In genomic region chr3:46927718-46928073, GRCh38 we compare ENCODE assay signal across 11 cellular contexts. TPM values are rescaled to one million over a fixed set of nuclear protein-coding genes. Genes with fewer than 3 reads are reported as not detected.
DNase-seq lines count a peak whose midpoint lies in the region; ATAC-seq, FAIRE-seq and TF ChIP-seq lines count a peak whose summit lies in the region.
"Had no signal": no experiment of that assay in that cellular context is flagged by ENCODE, and none has a peak within 500 bp of the region (broad histone marks: within the 10 kb centered on the region; RNA-seq: fewer than 3 reads in every experiment).

No MANE protein-coding gene starts in this region.

- H3K4me2 ChIP-seq in BLaER1 treated with 17β-estradiol and CSF1 and Interleukin-3, amounts not matched to agents 10 nM and 100 nM, result peak overlapping the region; percentile 87 to 99 (median 97)
- peak overlapping the region; percentile 96 for H3K4me2 ChIP-seq in GM12878 (ENCODE audit: control insufficient read depth, insufficient read depth)

- no peak for TF ChIP-seq EP300 in GM12878 (IDR thresholded peaks at IDR 0.05; ENCODE audit: borderline replicate concordance in 1 of 2, control insufficient read depth in 1 of 2, low read depth in 2 of 2, low read length in 2 of 2)

- DNase-seq in GM12878 (ENCODE audit: low read depth, low spot score) (no peak), D721Med (ENCODE audit: insufficient read length, low spot score) (no peak), cerebellum (ENCODE audit: low spot score) (no peak)
- DNase-seq in natural killer cell treated with Interleukin-12 subunit alpha and Interleukin-12 subunit beta and Interleukin-15 and Interleukin-18, amount 100 ng/mL, for 72 hours (ENCODE audit: low spot score), result no peak
- DNase-seq in activated T-cell treated with anti-CD3 and anti-CD28 coated beads, Interleukin-2, amount 50 U/mL, for 48 hours, result no peak
- DNase-seq in activated CD4-positive, alpha-beta T cell treated with anti-CD3 and anti-CD28 coated beads for 1 hour, result no peak
- DNase-seq: NCI-H2107, nucleus accumbens had no signal

- peaks cover 96 to 100% (median 98%) of the 10 kb centered on the region in 10 experiments for H3K4me1 ChIP-seq in BLaER1 treated with 17β-estradiol and CSF1 and Interleukin-3, amounts not matched to agents 10 nM and 100 nM
- H3K4me1 ChIP-seq in GM12878 (ENCODE audit: control insufficient read depth, insufficient read depth, low read length), result peaks cover 73% of the 10 kb centered on the region

- CTCF ChIA-PET in GM12878 (lab: Yijun Ruan, JAX), result interaction anchor here (0.8 to 4.1 kb wide), 9 partner anchors 18 to 71 kb away, joined by 3 to 14 read pairs (median 5); no protein-coding TSS in a partner anchor

- no peak for TF ChIP-seq POLR2A in GM12878 (IDR thresholded peaks at IDR 0.05; ENCODE audit: low read depth, low read length)

- peaks cover 12% of the 10 kb centered on the region for H3K36me3 Mint-ChIP-seq in natural killer cell treated with Interleukin-12 subunit alpha and Interleukin-12 subunit beta and Interleukin-15 and Interleukin-18, amount 100 ng/mL, for 72 hours

- peaks cover 52% of the 10 kb centered on the region for H3K79me2 ChIP-seq in GM12878 (ENCODE audit: control insufficient read depth, insufficient read depth, low read length)

- ATAC-seq in GM21528 (IDR thresholded peaks at IDR 0.05; ENCODE audit: low FRiP score, unreplicated experiment) (peak; percentile 3), GM12878 (peak; percentile 9)
- no peak for ATAC-seq in natural killer cell treated with Interleukin-12 subunit alpha and Interleukin-12 subunit beta and Interleukin-15 and Interleukin-18, amount 100 ng/mL, for 72 hours

- H2AFZ ChIP-seq in GM12878 (ENCODE audit: control insufficient read depth, low read depth, low read length), result no peak overlapping the region

- no peak for FAIRE-seq in GM12878 (lab: Jason Lieb, UNC)
- FAIRE-seq in D721Med (lab: Jason Lieb, UNC), result no peak

- TSS peak; percentile 76 for BruUV-seq in GM12878 (replicated peaks; lab: Mats Ljungman, UMichigan)

- TF ChIP-seq RAD21 in GM12878 (IDR thresholded peaks at IDR 0.05; ENCODE audit: insufficient read depth, low read depth, low read length), result no peak

- peaks cover 4% of the 10 kb centered on the region for H3K9me3 Mint-ChIP-seq in natural killer cell treated with Interleukin-12 subunit alpha and Interleukin-12 subunit beta and Interleukin-15 and Interleukin-18, amount 100 ng/mL, for 72 hours

- SMC1A ChIA-PET in GM12878 (lab: Charles Lee; ENCODE audit: uncharacterized antibody, unreplicated experiment), result interaction anchor here (0.7 to 17.5 kb wide), 14 partner anchors 8 to 185 kb away, joined by 3 to 298 read pairs (median 6); partner anchors contain the start of genes CCDC12 and NBEAL2

- H3K27ac ChIP-seq in BLaER1 treated with 17β-estradiol and CSF1 and Interleukin-3, amounts not matched to agents 10 nM and 100 nM, result peak overlapping the region; percentile 19 to 96 (median 89); a peak in 21 of 22 replicates
- peak overlapping the region; percentile 94 for H3K27ac ChIP-seq in GM12878 (ENCODE audit: control insufficient read depth, insufficient read depth)

- in situ Hi-C loops in GM12878 (cut with MboI), result no loop called here

- no peaks in the 10 kb centered on the region for H3K27me3 ChIP-seq in BLaER1 treated with 17β-estradiol and CSF1 and Interleukin-3, amounts not matched to agents 10 nM and 100 nM
- no peaks in the 10 kb centered on the region for H3K27me3 ChIP-seq in GM12878 (replicated peaks in 1 of 2; ENCODE audit: control insufficient read depth in 2 of 2, insufficient read depth in 2 of 2, low read length in 1 of 2)

- H4K20me1 ChIP-seq in BLaER1 treated with 17β-estradiol and CSF1 and Interleukin-3, amounts not matched to agents 10 nM and 100 nM, result peaks cover 28 to 98% (median 81%) of the 10 kb centered on the region in 11 experiments
- no peaks in the 10 kb centered on the region for H4K20me1 ChIP-seq in GM12878 (ENCODE audit: control insufficient read depth, insufficient read depth)

- RAD21 ChIA-PET in GM12878 (lab: Charles Lee; ENCODE audit: unreplicated experiment), result interaction anchor here (1.1 to 4.2 kb wide), 16 partner anchors 12 to 419 kb away, joined by 3 to 38 read pairs (median 6); partner anchors contain the start of genes CCDC12 and NBEAL2

- 5% methylated on average over 6 of the region's 6 CpGs for WGBS in GM12878 (ENCODE audit: insufficient coverage, insufficient replicate concordance, low lambda C conversion rate, missing lambda C conversion rate)

- no peak overlapping the region for H3K4me3 Mint-ChIP-seq in natural killer cell treated with Interleukin-12 subunit alpha and Interleukin-12 subunit beta and Interleukin-15 and Interleukin-18, amount 100 ng/mL, for 72 hours

- TF ChIP-seq CTCF in GM12878 (IDR thresholded peaks at IDR 0.05 in 2 of 3, conservative IDR thresholded peaks at IDR 0.05 in 1 of 3; ENCODE audit: control insufficient read depth in 2 of 3, extremely low read depth in 1 of 3, insufficient read depth in 1 of 3, low read depth in 3 of 3, low read length in 3 of 3) (no peak), D721Med (IDR thresholded peaks at IDR 0.05; ENCODE audit: insufficient read depth, missing control alignments) (no peak)

- H3K27ac Mint-ChIP-seq in natural killer cell treated with Interleukin-12 subunit alpha and Interleukin-12 subunit beta and Interleukin-15 and Interleukin-18, amount 100 ng/mL, for 72 hours, result peak overlapping the region; percentile 64 to 77

- peaks cover 40 to 77% (median 70%) of the 10 kb centered on the region in 11 experiments for H3K36me3 ChIP-seq in BLaER1 treated with 17β-estradiol and CSF1 and Interleukin-3, amounts not matched to agents 10 nM and 100 nM
- H3K36me3 ChIP-seq in GM12878 (ENCODE audit: control insufficient read depth in 2 of 2, insufficient read depth in 2 of 2, low read length in 1 of 2), result peaks cover 18 to 46% of the 10 kb centered on the region in 2 experiments

- POLR2A ChIA-PET in GM12878 (lab: Charles Lee), result interaction anchor here (0.9 to 12.6 kb wide), 8 partner anchors 16 to 54 kb away, joined by 3 to 163 read pairs (median 8); partner anchors contain the start of genes CCDC12 and NBEAL2

- H3K9me3 ChIP-seq in BLaER1 treated with 17β-estradiol and CSF1 and Interleukin-3, amounts not matched to agents 10 nM and 100 nM (replicated peaks in 1 of 11), result peaks cover 15 to 39% (median 33%) of the 10 kb centered on the region in 11 experiments
- peaks cover 14% of the 10 kb centered on the region for H3K9me3 ChIP-seq in GM12878 (replicated peaks; ENCODE audit: control insufficient read depth, insufficient read depth, low read length)

- peak overlapping the region; percentile 44 to 86 (median 79) for H3K9ac ChIP-seq in BLaER1 treated with 17β-estradiol and CSF1 and Interleukin-3, amounts not matched to agents 10 nM and 100 nM
- peak overlapping the region; percentile 57 for H3K9ac ChIP-seq in GM12878 (ENCODE audit: control insufficient read depth, insufficient read depth, low read length)

- intact Hi-C loops in GM12878 (cut with micrococcal nuclease; ENCODE audit: unreplicated experiment), result loop anchor here (1.0 to 5.0 kb wide), 3 partner anchors 25 to 235 kb away; partner anchors contain the start of genes CCDC12 and SETD2

- no peaks in the 10 kb centered on the region for H3K27me3 Mint-ChIP-seq in natural killer cell treated with Interleukin-12 subunit alpha and Interleukin-12 subunit beta and Interleukin-15 and Interleukin-18, amount 100 ng/mL, for 72 hours

- H3K4me1 Mint-ChIP-seq in natural killer cell treated with Interleukin-12 subunit alpha and Interleukin-12 subunit beta and Interleukin-15 and Interleukin-18, amount 100 ng/mL, for 72 hours (ENCODE audit: low read depth in 2 of 2), result peaks cover 73 to 78% of the 10 kb centered on the region in 2 donors

- peak overlapping the region; percentile 31 to 66 (median 50) for H3K4me3 ChIP-seq in BLaER1 treated with 17β-estradiol and CSF1 and Interleukin-3, amounts not matched to agents 10 nM and 100 nM
- peak overlapping the region; percentile 31; the same call in 1 of the 2 replicates for H3K4me3 ChIP-seq in GM12878

RNA-seq across cellular contexts. Expression of gene CCDC12, which starts 48.8 kb away (rescaled TPM):
- total RNA-seq in GM12878 (2013; cell fraction: nucleolus; rRNA removed), result 111 and 121 TPM in 2 replicates
- 46.9 and 53.0 TPM in 2 replicates for total RNA-seq in GM12878 (2014; rRNA removed)
- total RNA-seq in GM12878 (2014; rRNA removed; fragmentation: Illumina TruSeq; extraction: Trizol), result 67.3 and 72.4 TPM in 2 replicates
- total RNA-seq in GM12878 (2021), result 65.8 and 65.9 TPM in 2 replicates
- polyA plus RNA-seq in GM12878 (2011; ENCODE audit: low read depth), result 29.4 TPM
- polyA plus RNA-seq in GM12878 (2011; rRNA removed), result 31.2 and 45.6 TPM in 2 replicates
- 52.2 and 68.0 TPM in 2 replicates for polyA plus RNA-seq in GM12878 (2011; cell fraction: cytosol; rRNA removed)
- polyA plus RNA-seq in GM12878 (2011; cell fraction: nucleus; rRNA removed), result 63.4 and 85.5 TPM in 2 replicates
- 47.7 and 72.7 TPM in 2 replicates for polyA plus RNA-seq in GM12878 (2012)
- 11.2 and 63.3 TPM in 2 replicates for polyA plus RNA-seq in GM12878 (2014; fragmentation: Illumina TruSeq; extraction: Trizol)
- 10 to 100 TPM in 1 of 2 experiments, 1 to 10 TPM in 1; 9.2 to 22.5 TPM for polyA plus RNA-seq in GM12878 (2014; fragmentation: Nextera tagmentation; extraction: Ambion mirVana)
- 59.3 and 67.6 TPM in 2 replicates for polyA plus RNA-seq in GM12878 (2014; rRNA removed)
- 10 to 100 TPM; 83.1 to 91.4 TPM for polyA plus RNA-seq in GM12878 (2016; fragmentation: Nextera tagmentation; extraction: Ambion mirVana)
- 69.5 and 77.8 TPM in 2 replicates for polyA minus RNA-seq in GM12878 (2011; rRNA and poly(A)+ RNA removed)
- polyA minus RNA-seq in GM12878 (2011; cell fraction: cytosol; rRNA and poly(A)+ RNA removed), result 15.6 and 18.2 TPM in 2 replicates
- 64.3 and 144 TPM in 2 replicates for polyA minus RNA-seq in GM12878 (2011; cell fraction: nucleus; rRNA and poly(A)+ RNA removed)
- 10 to 100 TPM; 58.0 to 89.8 TPM for total RNA-seq in natural killer cell treated with Interleukin-12 subunit alpha and Interleukin-12 subunit beta and Interleukin-15 and Interleukin-18, amount 100 ng/mL, for 72 hours
- 23.0 TPM for total RNA-seq in cerebellum

RNA-seq across cellular contexts. Expression of gene PTH1R, which starts 50.2 kb away (rescaled TPM):
- not detected in 2 replicates for total RNA-seq in GM12878 (2013; cell fraction: nucleolus; rRNA removed)
- total RNA-seq in GM12878 (2014; rRNA removed) (not detected in 2 replicates), GM12878 (2014; rRNA removed; fragmentation: Illumina TruSeq; extraction: Trizol) (not detected in 2 replicates), GM12878 (2021) (not detected in 2 replicates), cerebellum (4.4 TPM)
- polyA plus RNA-seq in GM12878 (2011; ENCODE audit: low read depth), result not detected
- polyA plus RNA-seq in GM12878 (2011; rRNA removed) (not detected in 2 replicates), GM12878 (2014; fragmentation: Illumina TruSeq; extraction: Trizol) (not detected in 2 replicates), GM12878 (2014; fragmentation: Nextera tagmentation; extraction: Ambion mirVana) (not detected), GM12878 (2014; rRNA removed) (0.20 TPM in 1 of 2 replicates, not detected in the other), GM12878 (2016; fragmentation: Nextera tagmentation; extraction: Ambion mirVana) (not detected)
- 0.03 and 0.13 TPM in 2 replicates for polyA plus RNA-seq in GM12878 (2011; cell fraction: cytosol; rRNA removed)
- 0.61 and 1.2 TPM in 2 replicates for polyA plus RNA-seq in GM12878 (2011; cell fraction: nucleus; rRNA removed)
- polyA plus RNA-seq in GM12878 (2012), result 0.22 TPM in 1 of 2 replicates, not detected in the other
- not detected in 2 replicates for polyA minus RNA-seq in GM12878 (2011; rRNA and poly(A)+ RNA removed)
- not detected in 2 replicates for polyA minus RNA-seq in GM12878 (2011; cell fraction: cytosol; rRNA and poly(A)+ RNA removed)
- not detected in 2 replicates for polyA minus RNA-seq in GM12878 (2011; cell fraction: nucleus; rRNA and poly(A)+ RNA removed)
- total RNA-seq in natural killer cell treated with Interleukin-12 subunit alpha and Interleukin-12 subunit beta and Interleukin-15 and Interleukin-18, amount 100 ng/mL, for 72 hours, result not detected
- total RNA-seq: RPMI7951 had no signal

RNA-seq across cellular contexts. Expression of gene NBEAL2, which starts 51.8 kb away (rescaled TPM):
- 152 and 168 TPM in 2 replicates for total RNA-seq in GM12878 (2013; cell fraction: nucleolus; rRNA removed)
- total RNA-seq in GM12878 (2014; rRNA removed), result 47.2 and 52.0 TPM in 2 replicates
- 19.7 and 21.8 TPM in 2 replicates for total RNA-seq in GM12878 (2014; rRNA removed; fragmentation: Illumina TruSeq; extraction: Trizol)
- 106 and 127 TPM in 2 replicates for total RNA-seq in GM12878 (2021)
- polyA plus RNA-seq in GM12878 (2011; ENCODE audit: low read depth), result 27.1 TPM
- polyA plus RNA-seq in GM12878 (2011; rRNA removed), result 17.1 and 29.0 TPM in 2 replicates
- polyA plus RNA-seq in GM12878 (2011; cell fraction: cytosol; rRNA removed), result 39.5 and 52.6 TPM in 2 replicates
- 940 and 1,024 TPM in 2 replicates for polyA plus RNA-seq in GM12878 (2011; cell fraction: nucleus; rRNA removed)
- polyA plus RNA-seq in GM12878 (2012), result 62.9 and 78.4 TPM in 2 replicates
- 16.4 and 41.4 TPM in 2 replicates for polyA plus RNA-seq in GM12878 (2014; fragmentation: Illumina TruSeq; extraction: Trizol)
- under 1 TPM; 0.07 to 0.18 TPM for polyA plus RNA-seq in GM12878 (2014; fragmentation: Nextera tagmentation; extraction: Ambion mirVana)
- polyA plus RNA-seq in GM12878 (2014; rRNA removed), result 96.3 and 110 TPM in 2 replicates
- polyA plus RNA-seq in GM12878 (2016; fragmentation: Nextera tagmentation; extraction: Ambion mirVana), result 10 to 100 TPM; 22.5 to 29.7 TPM
- 21.7 and 46.1 TPM in 2 replicates for polyA minus RNA-seq in GM12878 (2011; rRNA and poly(A)+ RNA removed)
- 21.8 and 25.3 TPM in 2 replicates for polyA minus RNA-seq in GM12878 (2011; cell fraction: cytosol; rRNA and poly(A)+ RNA removed)
- 95.1 and 139 TPM in 2 replicates for polyA minus RNA-seq in GM12878 (2011; cell fraction: nucleus; rRNA and poly(A)+ RNA removed)
- 100 to 1,000 TPM; 121 to 255 TPM for total RNA-seq in natural killer cell treated with Interleukin-12 subunit alpha and Interleukin-12 subunit beta and Interleukin-15 and Interleukin-18, amount 100 ng/mL, for 72 hours
- 8.2 TPM for total RNA-seq in cerebellum

Comparison
In these comparisons a context has a peak if more than half of its experiments do, and no peak if none do; other contexts are left out.
1. ATAC-seq: peak in GM21528 (single experiment) and GM12878 (single experiment); none in natural killer cell treated with Interleukin-12 subunit alpha and Interleukin-12 subunit beta and Interleukin-15 and Interleukin-18, amount 100 ng/mL, for 72 hours (0 of 2).